In the genomic region with DNA sequence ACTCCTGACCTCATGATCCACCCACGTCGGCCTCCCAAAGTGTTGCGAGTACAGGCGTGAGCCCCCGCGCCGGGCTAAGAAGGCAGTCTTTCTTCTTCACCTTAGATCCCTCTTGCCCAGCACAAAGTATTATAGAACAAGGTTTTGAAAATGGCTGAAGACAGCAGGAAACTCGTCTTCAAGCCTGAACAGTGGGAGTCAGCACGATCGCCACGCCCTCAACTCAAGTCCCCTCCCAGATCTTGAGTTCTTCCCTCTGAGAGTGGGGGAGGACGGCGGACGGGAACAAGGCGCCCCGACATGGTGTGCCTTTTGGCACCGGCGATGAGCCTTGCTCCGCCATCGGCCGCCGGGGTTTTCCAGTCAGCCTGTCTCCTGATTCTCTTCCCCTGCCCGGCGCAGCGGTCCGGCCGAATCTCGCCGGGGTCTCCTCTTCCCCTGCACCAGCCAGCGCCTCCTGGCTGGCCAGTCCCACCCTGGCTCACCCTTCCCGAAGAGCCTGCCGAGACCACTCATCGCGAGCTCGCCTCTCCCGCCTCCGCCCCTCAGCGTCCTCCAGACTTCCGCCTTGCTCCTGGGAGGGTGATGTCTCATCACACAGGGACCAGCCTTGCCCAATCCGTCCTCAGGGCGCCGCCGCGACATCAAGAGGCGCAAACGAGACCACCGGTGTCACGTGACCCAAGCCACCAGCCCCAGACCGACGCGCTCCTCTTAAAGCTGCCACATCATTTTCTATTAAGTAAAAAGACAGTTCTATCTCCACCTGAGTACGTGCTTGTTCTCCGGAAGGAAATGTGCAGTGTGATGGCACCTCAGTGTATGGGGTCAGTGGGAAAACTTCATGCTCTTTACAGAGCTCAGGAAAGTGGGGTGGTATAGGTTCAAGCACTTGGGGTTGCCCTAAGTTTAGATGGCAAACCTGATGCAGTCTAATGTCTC, we compare ENCODE assay signal across 8 cellular contexts. TPM values are rescaled to one million over a fixed set of nuclear protein-coding genes. Genes with fewer than 3 reads are reported as not detected.
A peak's percentile ranks its signal among the peaks of the same experiment; 100 is the strongest.
DNase-seq lines count a peak whose midpoint lies in the region; ATAC-seq and TF ChIP-seq lines count a peak whose summit lies in the region.

A gene with protein sequence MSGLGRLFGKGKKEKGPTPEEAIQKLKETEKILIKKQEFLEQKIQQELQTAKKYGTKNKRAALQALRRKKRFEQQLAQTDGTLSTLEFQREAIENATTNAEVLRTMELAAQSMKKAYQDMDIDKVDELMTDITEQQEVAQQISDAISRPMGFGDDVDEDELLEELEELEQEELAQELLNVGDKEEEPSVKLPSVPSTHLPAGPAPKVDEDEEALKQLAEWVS (minus strand): TSS at position 565 of the 942 bp plus-strand sequence. CDS start 49 bp downstream, at position 516.

- H3K36me3 ChIP-seq in PC-3 (ENCODE audit: low read depth, low read length) (peaks cover 21% of the 10 kb centered on the region), mucosa of descending colon (ENCODE audit: low read depth) (peaks cover 3% of the 10 kb centered on the region)

- H2AFZ ChIP-seq in PC-3 (ENCODE audit: low read length) = peak within 1 kb of the TSS; percentile 88

- H3F3A ChIP-seq in PC-3 (ENCODE audit: low read length, unreplicated experiment) = peaks cover 5% of the 10 kb centered on the region

- ATAC-seq in GM21576 (IDR thresholded peaks at IDR 0.05; ENCODE audit: unreplicated experiment) (peak; percentile 75), PC-3 (peak; percentile 76), mucosa of descending colon (peak; percentile 91)

- H3K9ac ChIP-seq in PC-3 (ENCODE audit: low read length) = peak within 1 kb of the TSS; percentile 95

- DNase-seq in DMS114 treated with DMSO at 0.1 percent for 48 hours (lab: John Stamatoyannopoulos, UW; ENCODE audit: unreplicated experiment) (peak; percentile 92), PC-3 (peak; percentile 97), activated T-cell treated with anti-CD3 and anti-CD28 coated beads for 48 hours (ENCODE audit: low read depth) (peak; percentile 94), epithelial cell of prostate (ENCODE audit: low read depth, low spot score) (peak; percentile 89), mucosa of descending colon (peak; percentile 96 to 99 (median 97))
- peak; percentile 97 for DNase-seq in stimulated activated CD8-positive, alpha-beta memory T cell treated with anti-CD3 and anti-CD28 coated beads, Interleukin-4, amount 100 ng/mL, for 24 hours (ENCODE audit: low read depth)

- H3K9me3 ChIP-seq in PC-3 (ENCODE audit: low read length) (no peaks in the 10 kb centered on the region), mucosa of descending colon (no peaks in the 10 kb centered on the region)

- TF ChIP-seq RAD21 in Ishikawa (IDR thresholded peaks at IDR 0.05; ENCODE audit: low read depth) = no peak

- no peaks in the 10 kb centered on the region for H3K9me2 ChIP-seq in PC-3 (replicated peaks; ENCODE audit: low read length)

- H3K27ac ChIP-seq in PC-3 (ENCODE audit: low read length) (peak within 1 kb of the TSS; percentile 93), epithelial cell of prostate (peak within 1 kb of the TSS; percentile 96)

- CTCF ChIA-PET in PC-3 (lab: Charles Lee) = interaction anchor here (1.0 to 1.2 kb wide), 2 partner anchors 28 to 83 kb away, joined by 3 read pairs; no protein-coding TSS in a partner anchor

- peaks cover 13% of the 10 kb centered on the region; the same call in 1 of the 2 replicates for H3K79me2 ChIP-seq in PC-3 (ENCODE audit: low read length)

- POLR2A ChIA-PET in PC-3 (lab: Charles Lee; ENCODE audit: unreplicated experiment) = interaction anchor here (0.6 to 1.1 kb wide), 2 partner anchors 29 to 1571 kb away, joined by 3 to 4 read pairs; a partner anchor contains a TSS

- H3K27me3 ChIP-seq in PC-3 (ENCODE audit: low read length) = no peaks in the 10 kb centered on the region

- no peaks in the 10 kb centered on the region for H4K20me1 ChIP-seq in PC-3 (ENCODE audit: low read length)

- TF ChIP-seq CTCF in PC-3 (conservative IDR thresholded peaks at IDR 0.05; ENCODE audit: low read depth, low read length) (no peak), mucosa of descending colon (IDR thresholded peaks at IDR 0.05) (no peak)

- peaks cover 11% of the 10 kb centered on the region for H3K4me1 ChIP-seq in PC-3 (ENCODE audit: insufficient read depth, low read length)
- peaks cover 19% of the 10 kb centered on the region for H3K4me1 ChIP-seq in mucosa of descending colon (ENCODE audit: low read depth)

- BruUV-seq in PC-3 (replicated peaks; lab: Mats Ljungman, UMichigan) = no TSS peak

- peak; percentile 35; the same call in 1 of the 2 replicates for TF ChIP-seq EP300 in Ishikawa (IDR thresholded peaks at IDR 0.05; ENCODE audit: borderline replicate concordance)

- H3K4me3 ChIP-seq in PC-3 (ENCODE audit: low read length) = peak within 1 kb of the TSS; percentile 86
- H3K4me3 ChIP-seq in mucosa of descending colon = peak within 1 kb of the TSS; percentile 37

- intact Hi-C loops in PC-3 (cut with micrococcal nuclease) (loop anchor here (2.0 kb wide), 1 partner anchor 16 kb away; no protein-coding TSS in a partner anchor), mucosa of descending colon (cut with DNase I, micrococcal nuclease) (no loop called here)

- H3K4me2 ChIP-seq in PC-3 (ENCODE audit: low read length) = peak within 1 kb of the TSS; percentile 86

TF ChIP-seq in Ishikawa, 13 proteins besides CTCF, POLR2A, EP300 and RAD21:
- TF ChIP-seq FOXM1 (IDR thresholded peaks at IDR 0.05; ENCODE audit: borderline replicate concordance, low read depth) = no peak
- no peak; the same call in none of the 2 replicates for TF ChIP-seq TCF12 (IDR thresholded peaks at IDR 0.05; ENCODE audit: low read depth)
- TF ChIP-seq EGR1 (IDR thresholded peaks at IDR 0.05) = no peak
- TF ChIP-seq TAF1 (IDR thresholded peaks at IDR 0.05; ENCODE audit: low read depth) = no peak; the same call in 1 of the 2 replicates
- no peak for TF ChIP-seq TEAD4 (IDR thresholded peaks at IDR 0.05)
- TF ChIP-seq CEBPB (IDR thresholded peaks at IDR 0.05) = 0 out of 2 replicates have a peak, but pooled peaks have one; percentile 6
- TF ChIP-seq ZBTB7A (IDR thresholded peaks at IDR 0.05; ENCODE audit: low read depth) = no peak
- TF ChIP-seq, protein P1, sequence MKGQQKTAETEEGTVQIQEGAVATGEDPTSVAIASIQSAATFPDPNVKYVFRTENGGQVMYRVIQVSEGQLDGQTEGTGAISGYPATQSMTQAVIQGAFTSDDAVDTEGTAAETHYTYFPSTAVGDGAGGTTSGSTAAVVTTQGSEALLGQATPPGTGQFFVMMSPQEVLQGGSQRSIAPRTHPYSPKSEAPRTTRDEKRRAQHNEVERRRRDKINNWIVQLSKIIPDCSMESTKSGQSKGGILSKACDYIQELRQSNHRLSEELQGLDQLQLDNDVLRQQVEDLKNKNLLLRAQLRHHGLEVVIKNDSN (IDR thresholded peaks at IDR 0.05) = peak; percentile 98
- peak; percentile 58; the same call in 1 of the 2 replicates for TF ChIP-seq YY1 (IDR thresholded peaks at IDR 0.05; ENCODE audit: low read depth)
- TF ChIP-seq NFIC (IDR thresholded peaks at IDR 0.05) = no peak
- TF ChIP-seq, protein P2, sequence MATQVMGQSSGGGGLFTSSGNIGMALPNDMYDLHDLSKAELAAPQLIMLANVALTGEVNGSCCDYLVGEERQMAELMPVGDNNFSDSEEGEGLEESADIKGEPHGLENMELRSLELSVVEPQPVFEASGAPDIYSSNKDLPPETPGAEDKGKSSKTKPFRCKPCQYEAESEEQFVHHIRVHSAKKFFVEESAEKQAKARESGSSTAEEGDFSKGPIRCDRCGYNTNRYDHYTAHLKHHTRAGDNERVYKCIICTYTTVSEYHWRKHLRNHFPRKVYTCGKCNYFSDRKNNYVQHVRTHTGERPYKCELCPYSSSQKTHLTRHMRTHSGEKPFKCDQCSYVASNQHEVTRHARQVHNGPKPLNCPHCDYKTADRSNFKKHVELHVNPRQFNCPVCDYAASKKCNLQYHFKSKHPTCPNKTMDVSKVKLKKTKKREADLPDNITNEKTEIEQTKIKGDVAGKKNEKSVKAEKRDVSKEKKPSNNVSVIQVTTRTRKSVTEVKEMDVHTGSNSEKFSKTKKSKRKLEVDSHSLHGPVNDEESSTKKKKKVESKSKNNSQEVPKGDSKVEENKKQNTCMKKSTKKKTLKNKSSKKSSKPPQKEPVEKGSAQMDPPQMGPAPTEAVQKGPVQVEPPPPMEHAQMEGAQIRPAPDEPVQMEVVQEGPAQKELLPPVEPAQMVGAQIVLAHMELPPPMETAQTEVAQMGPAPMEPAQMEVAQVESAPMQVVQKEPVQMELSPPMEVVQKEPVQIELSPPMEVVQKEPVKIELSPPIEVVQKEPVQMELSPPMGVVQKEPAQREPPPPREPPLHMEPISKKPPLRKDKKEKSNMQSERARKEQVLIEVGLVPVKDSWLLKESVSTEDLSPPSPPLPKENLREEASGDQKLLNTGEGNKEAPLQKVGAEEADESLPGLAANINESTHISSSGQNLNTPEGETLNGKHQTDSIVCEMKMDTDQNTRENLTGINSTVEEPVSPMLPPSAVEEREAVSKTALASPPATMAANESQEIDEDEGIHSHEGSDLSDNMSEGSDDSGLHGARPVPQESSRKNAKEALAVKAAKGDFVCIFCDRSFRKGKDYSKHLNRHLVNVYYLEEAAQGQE (IDR thresholded peaks at IDR 0.05; ENCODE audit: low read depth) = no peak
- peak; percentile 98 for TF ChIP-seq CREB1 (IDR thresholded peaks at IDR 0.05; ENCODE audit: low read depth)
- TF ChIP-seq, protein P3, sequence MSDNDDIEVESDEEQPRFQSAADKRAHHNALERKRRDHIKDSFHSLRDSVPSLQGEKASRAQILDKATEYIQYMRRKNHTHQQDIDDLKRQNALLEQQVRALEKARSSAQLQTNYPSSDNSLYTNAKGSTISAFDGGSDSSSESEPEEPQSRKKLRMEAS (IDR thresholded peaks at IDR 0.05) = peak; percentile 72

RNA-seq across cellular contexts. Expression of the gene that starts here (rescaled TPM):
- total RNA-seq in PC-3 (2014; rRNA removed) (58.3 and 67.9 TPM in 2 replicates), mucosa of descending colon (10 to 100 TPM; 47.6 to 67.8 (median 49.5) TPM)

Comparison
In these comparisons a context has a peak if more than half of its experiments do, and no peak if none do; other contexts are left out.
1. Peak in every context shown above with its lines: DNase-seq, ATAC-seq, H3K4me3 ChIP-seq and H3K27ac ChIP-seq.